8 cellular contexts compared by ENCODE assay signal in genomic region chr22:19149962-19150361, GRCh38. TPM values are rescaled to one million over a fixed set of nuclear protein-coding genes. Genes with fewer than 3 reads are reported as not detected.
A peak's percentile ranks its signal among the peaks of the same experiment; 100 is the strongest.
DNase-seq lines count a peak whose midpoint lies in the region; ATAC-seq and TF ChIP-seq lines count a peak whose summit lies in the region.
"Had no signal": no experiment of that assay in that cellular context is flagged by ENCODE, and none has a peak within 500 bp of the region (broad histone marks: within the 10 kb centered on the region; RNA-seq: fewer than 3 reads in every experiment).

GSC2 (minus strand) TSS chr22:19150292; CDS start chr22:19150283, 9 bp downstream.

- H3K4me2 ChIP-seq in IMR-90 (ENCODE audit: low read depth, low read length), result no peak within 1 kb of the TSS
- H3K4me2 ChIP-seq in OCI-LY7 (ENCODE audit: low read length), result no peak within 1 kb of the TSS

- no peaks in the 10 kb centered on the region for H3K79me2 ChIP-seq in OCI-LY7 (ENCODE audit: insufficient read depth, low read depth, low read length)

- TF ChIP-seq CTCF in IMR-90 (conservative IDR thresholded peaks at IDR 0.05; ENCODE audit: low read depth, low read length), result no peak
- no peak for TF ChIP-seq CTCF in esophagus muscularis mucosa (IDR thresholded peaks at IDR 0.05)
- no peak for TF ChIP-seq CTCF in psoas muscle (IDR thresholded peaks at IDR 0.05)
- TF ChIP-seq CTCF in OCI-LY7 (conservative IDR thresholded peaks at IDR 0.05; ENCODE audit: low read length), result no peak

- intact Hi-C loops in IMR-90 (cut with micrococcal nuclease), result no loop called here
- intact Hi-C loops in esophagus muscularis mucosa (cut with DNase I), result no loop called here
- intact Hi-C loops in psoas muscle (cut with DNase I), result no loop called here
- intact Hi-C loops in OCI-LY7 (cut with micrococcal nuclease; ENCODE audit: unreplicated experiment), result loop anchor here (10.0 kb wide), 1 partner anchor 285 kb away; the partner anchor contains the start of genes HIRA and MRPL40

- no peaks in the 10 kb centered on the region for H3K36me3 ChIP-seq in IMR-90 (ENCODE audit: control insufficient read depth, insufficient read depth, low read length)
- H3K36me3 ChIP-seq in esophagus muscularis mucosa, result no peaks in the 10 kb centered on the region
- H3K36me3 ChIP-seq in psoas muscle (ENCODE audit: insufficient read depth in 1 of 2, low read depth in 1 of 2), result no peaks in the 10 kb centered on the region
- H3K36me3 ChIP-seq in OCI-LY7 (ENCODE audit: insufficient read depth, low read length), result no peaks in the 10 kb centered on the region

- no peak within 1 kb of the TSS for H4K91ac ChIP-seq in IMR-90 (ENCODE audit: insufficient read depth, low read depth, low read length)

- H4K5ac ChIP-seq in IMR-90 (ENCODE audit: low read depth, low read length), result no peak within 1 kb of the TSS

- H2BK5ac ChIP-seq in IMR-90 (ENCODE audit: low read depth, low read length, poor library complexity, severe bottlenecking), result no peak within 1 kb of the TSS

- H3K27me3 ChIP-seq in IMR-90 (ENCODE audit: control insufficient read depth, insufficient read depth, low read length) (peaks cover 56% of the 10 kb centered on the region), esophagus muscularis mucosa (peaks cover 0 to 69% (median 20%) of the 10 kb centered on the region in 4 donors), psoas muscle (ENCODE audit: insufficient read depth in 3 of 3, low read length in 2 of 3) (peaks cover 0 to 63% (median 31%) of the 10 kb centered on the region in 3 donors)

- H3K4ac ChIP-seq in IMR-90 (ENCODE audit: low read depth, low read length), result no peak within 1 kb of the TSS

- H4K8ac ChIP-seq in IMR-90 (ENCODE audit: low read depth in 2 of 2, low read length in 2 of 2), result no peak within 1 kb of the TSS

- no peak within 1 kb of the TSS for H2AK5ac ChIP-seq in IMR-90 (ENCODE audit: low read depth, low read length)

- no peak within 1 kb of the TSS for H3K56ac ChIP-seq in IMR-90 (ENCODE audit: extremely low read depth, insufficient read depth, low read length)

- H3K4me1 ChIP-seq in IMR-90 (ENCODE audit: control insufficient read depth, insufficient read depth, low read length) (no peaks in the 10 kb centered on the region), esophagus muscularis mucosa (peaks cover 8 to 21% (median 18%) of the 10 kb centered on the region in 4 donors), psoas muscle (peaks cover 6% of the 10 kb centered on the region), OCI-LY7 (ENCODE audit: insufficient read depth, low read length, poor library complexity, severe bottlenecking) (no peaks in the 10 kb centered on the region)

- H2BK15ac ChIP-seq in IMR-90 (ENCODE audit: low read depth, low read length), result no peak within 1 kb of the TSS

- H3K9me3 ChIP-seq in IMR-90 (ENCODE audit: control insufficient read depth, insufficient read depth, low read length) (peaks cover 5% of the 10 kb centered on the region; the same call in 1 of the 2 replicates), esophagus muscularis mucosa (peaks cover 0 to 6% (median 0%) of the 10 kb centered on the region in 4 donors), psoas muscle (no peaks in the 10 kb centered on the region), OCI-LY7 (ENCODE audit: low read length) (no peaks in the 10 kb centered on the region)

- H3K79me1 ChIP-seq in IMR-90 (ENCODE audit: low read depth in 1 of 2, low read length in 2 of 2), result no peaks in the 10 kb centered on the region

- H3K27ac ChIP-seq in IMR-90 (ENCODE audit: insufficient read depth, low read length) (no peak within 1 kb of the TSS), esophagus muscularis mucosa (replicated peaks in 1 of 4) (no peak within 1 kb of the TSS), psoas muscle (no peak within 1 kb of the TSS), OCI-LY7 (ENCODE audit: low read depth, low read length, poor library complexity, severe bottlenecking) (no peak within 1 kb of the TSS)

- no peaks in the 10 kb centered on the region; the same call in 1 of the 2 replicates for H3K9me1 ChIP-seq in IMR-90 (ENCODE audit: insufficient read depth, low read length)

- H2AFZ ChIP-seq in IMR-90 (replicated peaks; ENCODE audit: low read length, poor library complexity), result peak within 1 kb of the TSS; percentile 58
- H2AFZ ChIP-seq in OCI-LY7 (ENCODE audit: low read length), result no peak within 1 kb of the TSS

- dilution Hi-C loops in IMR-90 (cut with HindIII; ENCODE audit: low sequenced_read_pairs, unreplicated experiment), result no loop called here

- CTCF ChIA-PET in IMR-90 (lab: Yijun Ruan, JAX) (no interaction called here), OCI-LY7 (lab: Charles Lee; ENCODE audit: unreplicated experiment) (no interaction called here)

- TF ChIP-seq EP300 in esophagus muscularis mucosa (IDR thresholded peaks at IDR 0.05), result no peak

- TF ChIP-seq POLR2A in IMR-90 (IDR thresholded peaks at IDR 0.05; ENCODE audit: low read depth, low read length) (no peak), esophagus muscularis mucosa (IDR thresholded peaks at IDR 0.05; ENCODE audit: low read depth) (no peak), GM18505 (IDR thresholded peaks at IDR 0.05; ENCODE audit: borderline replicate concordance, extremely low read depth, insufficient read depth, insufficient read length) (no peak)

- H2BK120ac ChIP-seq in IMR-90 (ENCODE audit: low read depth, low read length), result no peak within 1 kb of the TSS

- DNase-seq in D341Med (ENCODE audit: low spot score) (peak; percentile 71), IMR-90 (no peak), esophagus muscularis mucosa (ENCODE audit: extremely low spot score) (no peak), psoas muscle (no peak), OCI-LY7 (ENCODE audit: low spot score) (no peak)
- no peak for DNase-seq in stimulated activated CD4-positive, alpha-beta T cell treated with anti-CD3 and anti-CD28 coated beads, Interleukin-2, amount 100 ng/mL, for 48 hours

- in situ Hi-C loops in IMR-90 (cut with MboI; ENCODE audit: low sequenced_read_pairs), result no loop called here

- no peak within 1 kb of the TSS for H3K4me3 ChIP-seq in IMR-90 (ENCODE audit: insufficient read depth, low read depth, low read length)
- H3K4me3 ChIP-seq in esophagus muscularis mucosa, result peak within 1 kb of the TSS; percentile 13 to 47 (median 34)
- peak within 1 kb of the TSS; percentile 57 for H3K4me3 ChIP-seq in psoas muscle
- no peak within 1 kb of the TSS for H3K4me3 ChIP-seq in OCI-LY7 (ENCODE audit: low read depth, low read length, poor library complexity, severe bottlenecking)

- no peaks in the 10 kb centered on the region for H3K9me2 ChIP-seq in OCI-LY7 (ENCODE audit: insufficient read depth, low read length)

- POLR2A ChIA-PET in IMR-90 (lab: Charles Lee; ENCODE audit: unreplicated experiment) (no interaction called here), OCI-LY7 (lab: Charles Lee) (no interaction called here)

- no peak within 1 kb of the TSS for H3K18ac ChIP-seq in IMR-90 (ENCODE audit: low read depth, low read length)

- H2AK9ac ChIP-seq in IMR-90 (replicated peaks; ENCODE audit: low read depth, low read length, poor library complexity), result no peak within 1 kb of the TSS

- WGBS in IMR-90 (ENCODE audit: extremely low coverage in 2 of 2, insufficient read length in 1 of 2), 2 experiments, result 6% methylated on average over 38 of the region's 60 CpGs; no CpG with 5 or more reads in 1 of the 2 experiments
- 0% methylated on average over 10 of the region's 60 CpGs for WGBS in esophagus muscularis mucosa
- WGBS in psoas muscle, 3 donors, result 0 to 1% (median 0%) methylated on average over 12 to 60 of the region's 60 CpGs

- H3K14ac ChIP-seq in IMR-90 (replicated peaks; ENCODE audit: low read depth, low read length), result no peak within 1 kb of the TSS

- TF ChIP-seq RAD21 in IMR-90 (IDR thresholded peaks at IDR 0.05; ENCODE audit: low read length), result no peak

- BruUV-seq in IMR-90 (replicated peaks; lab: Mats Ljungman, UMichigan) (no TSS peak), OCI-LY7 (replicated peaks; lab: Mats Ljungman, UMichigan) (no TSS peak)

- no peak within 1 kb of the TSS for H3K9ac ChIP-seq in IMR-90 (ENCODE audit: low read depth, low read length)

- H4K20me1 ChIP-seq in IMR-90 (ENCODE audit: insufficient read depth, low read length) (no peaks in the 10 kb centered on the region), OCI-LY7 (ENCODE audit: insufficient read depth, low read length) (no peaks in the 10 kb centered on the region)

- no peak within 1 kb of the TSS for H2BK20ac ChIP-seq in IMR-90 (ENCODE audit: low read depth, low read length)

- no peak within 1 kb of the TSS for H3K23ac ChIP-seq in IMR-90 (ENCODE audit: low read depth, low read length)

- ATAC-seq in IMR-90 (ENCODE audit: low read depth) (no peak), psoas muscle (no peak), GM18505 (IDR thresholded peaks at IDR 0.05; ENCODE audit: unreplicated experiment) (no peak)

TF ChIP-seq in IMR-90, 13 proteins besides CTCF, POLR2A, EP300 and RAD21 (continues in another document):
- TF ChIP-seq USF2 (IDR thresholded peaks at IDR 0.05; ENCODE audit: low read depth, low read length), result no peak
- no peak for TF ChIP-seq FOS (IDR thresholded peaks at IDR 0.05; ENCODE audit: low read depth, low read length)
- no peak for TF ChIP-seq ELK1 (IDR thresholded peaks at IDR 0.05; ENCODE audit: borderline replicate concordance, low read depth, low read length)
- TF ChIP-seq SMC3 (IDR thresholded peaks at IDR 0.05; ENCODE audit: low read depth, low read length), result no peak
- no peak for TF ChIP-seq RFX5 (IDR thresholded peaks at IDR 0.05; ENCODE audit: low read depth, low read length)
- TF ChIP-seq CEBPB (IDR thresholded peaks at IDR 0.05; ENCODE audit: low read depth, low read length), result no peak
- no peak for TF ChIP-seq BHLHE40 (IDR thresholded peaks at IDR 0.05; ENCODE audit: low read depth, low read length)

RNA-seq across cellular contexts. Expression of gene GSC2, which starts in this region (rescaled TPM):
- total RNA-seq in IMR-90 (2012; rRNA removed) (not detected in 2 replicates), esophagus muscularis mucosa (not detected), psoas muscle (not detected), OCI-LY7 (2022) (not detected in 2 replicates)
- polyA plus RNA-seq in IMR-90 (2012; rRNA removed) (not detected in 2 replicates), psoas muscle (not detected)
- polyA plus RNA-seq in IMR-90 (2012; cell fraction: cytosol; rRNA removed), result not detected in 2 replicates
- not detected in 2 replicates for polyA plus RNA-seq in IMR-90 (2012; cell fraction: nucleus; rRNA removed; ENCODE audit: low replicate concordance)
- total RNA-seq in OCI-LY7 (2014; rRNA removed; shearing (Covaris generic)), result not detected in 2 replicates
- total RNA-seq: fibroblast of lung had no signal
- polyA plus RNA-seq: fibroblast of lung had no signal

Comparison
In these comparisons a context has a peak if more than half of its experiments do, and no peak if none do; other contexts are left out.
1. H3K4me3 ChIP-seq: peak in esophagus muscularis mucosa (4 of 4) and psoas muscle (single experiment); none in IMR-90 (single experiment) and OCI-LY7 (single experiment).